ENCODE assay signal across 10 cellular contexts in genomic region chr5:156326718-156327259, GRCh38. TPM values are rescaled to one million over a fixed set of nuclear protein-coding genes. Genes with fewer than 3 reads are reported as not detected.
DNase-seq lines count a peak whose midpoint lies in the region; ATAC-seq, FAIRE-seq and TF ChIP-seq lines count a peak whose summit lies in the region.
"Had no signal": no experiment of that assay in that cellular context is flagged by ENCODE, and none has a peak within 500 bp of the region (broad histone marks: within the 10 kb centered on the region; RNA-seq: fewer than 3 reads in every experiment).

Gene SGCD, plus strand, starts transcription at chr5:156327164.

- 31% methylated on average over 16 of the region's 18 CpGs for WGBS in A549 (ENCODE audit: missing lambda C conversion rate)
- WGBS in SK-N-SH (ENCODE audit: low lambda C conversion rate) = 25% methylated on average over 17 of the region's 18 CpGs

- no peaks in the 10 kb centered on the region; the same call in 1 of the 2 replicates for H3K79me2 ChIP-seq in SK-N-SH (ENCODE audit: insufficient read depth)
- H3K79me2 ChIP-seq in neural progenitor cell (ENCODE audit: low read depth) = no peaks in the 10 kb centered on the region
- no peaks in the 10 kb centered on the region for H3K79me2 ChIP-seq in Karpas-422 (ENCODE audit: low read length)

- no peaks in the 10 kb centered on the region for H3K27me3 ChIP-seq in SK-N-SH (ENCODE audit: insufficient read depth)
- no peaks in the 10 kb centered on the region for H3K27me3 ChIP-seq in neural progenitor cell
- no peaks in the 10 kb centered on the region for H3K27me3 ChIP-seq in Karpas-422 (ENCODE audit: low read length)

- TF ChIP-seq RAD21 in A549 (conservative IDR thresholded peaks at IDR 0.05 in 1 of 2, IDR thresholded peaks at IDR 0.05 in 1 of 2) (no peak; a peak in 1 of 5 replicates), SK-N-SH (IDR thresholded peaks at IDR 0.05; ENCODE audit: low read length) (no peak)

- peak; percentile 40 to 47 for DNase-seq in A549 (ENCODE audit: low read depth in 1 of 2, low spot score in 1 of 2)
- DNase-seq in SK-N-SH = peak; percentile 46
- DNase-seq in foreskin fibroblast = peak; percentile 76 to 94
- peak; percentile 8 for DNase-seq in neural progenitor cell (ENCODE audit: low spot score)
- no peak for DNase-seq in Karpas-422
- no peak for DNase-seq in activated CD4-positive, CD25-positive, alpha-beta regulatory T cell (lab: John Stamatoyannopoulos, UW)
- no peak for DNase-seq in NCI-H128 (lab: John Stamatoyannopoulos, UW; ENCODE audit: unreplicated experiment)
- DNase-seq: naive thymus-derived CD4-positive, alpha-beta T cell had no signal

- H3K4me3 Mint-ChIP-seq in neural progenitor cell = peak within 1 kb of the TSS; percentile 24
- H3K4me3 Mint-ChIP-seq: naive thymus-derived CD4-positive, alpha-beta T cell had no signal

- peaks cover 3% of the 10 kb centered on the region for H3K27me3 Mint-ChIP-seq in neural progenitor cell (ENCODE audit: insufficient read depth, low read depth)

- no peaks in the 10 kb centered on the region for H3K9me3 ChIP-seq in A549
- no peaks in the 10 kb centered on the region for H3K9me3 ChIP-seq in SK-N-SH
- H3K9me3 ChIP-seq in neural progenitor cell (ENCODE audit: low read depth) = no peaks in the 10 kb centered on the region
- H3K9me3 ChIP-seq in Karpas-422 (ENCODE audit: low read length) = no peaks in the 10 kb centered on the region

- H4K20me1 ChIP-seq in SK-N-SH (ENCODE audit: insufficient read depth) (no peaks in the 10 kb centered on the region), neural progenitor cell (ENCODE audit: low read depth) (no peaks in the 10 kb centered on the region), Karpas-422 (ENCODE audit: insufficient read depth, low read depth, low read length) (no peaks in the 10 kb centered on the region)

- no peaks in the 10 kb centered on the region for H3K36me3 ChIP-seq in SK-N-SH (replicated peaks in 1 of 2; ENCODE audit: control insufficient read depth in 1 of 2, insufficient read depth in 2 of 2, low read length in 1 of 2)
- no peaks in the 10 kb centered on the region for H3K36me3 ChIP-seq in neural progenitor cell
- H3K36me3 ChIP-seq in Karpas-422 (ENCODE audit: insufficient read depth, low read length) = no peaks in the 10 kb centered on the region

- peak within 1 kb of the TSS; percentile 88 for H2AFZ ChIP-seq in SK-N-SH (ENCODE audit: low read depth)
- H2AFZ ChIP-seq in neural progenitor cell (replicated peaks) = peak within 1 kb of the TSS; percentile 44
- no peak within 1 kb of the TSS for H2AFZ ChIP-seq in Karpas-422 (ENCODE audit: low read length)

- H3K9me2 ChIP-seq in SK-N-SH (no peaks in the 10 kb centered on the region), Karpas-422 (replicated peaks; ENCODE audit: insufficient read depth, low read length) (no peaks in the 10 kb centered on the region)

- H3K4me2 ChIP-seq in A549 (peak within 1 kb of the TSS; percentile 76), SK-N-SH (peak within 1 kb of the TSS; percentile 74), neural progenitor cell (no peak within 1 kb of the TSS), Karpas-422 (ENCODE audit: low read depth, low read length, poor library complexity, severe bottlenecking) (no peak within 1 kb of the TSS)

- CTCF ChIA-PET in A549 (lab: Yijun Ruan, JAX) (interaction anchor here (0.6 to 1.2 kb wide), 2 partner anchors 10 to 119 kb away, joined by 3 to 4 read pairs; no protein-coding TSS in a partner anchor), SK-N-SH (lab: Yijun Ruan, JAX) (interaction anchor here (0.6 to 1.1 kb wide), 4 partner anchors 14 to 377 kb away, joined by 3 read pairs; no protein-coding TSS in a partner anchor)

- no peak for TF ChIP-seq CTCF in A549 (IDR thresholded peaks at IDR 0.05)
- peak; percentile 22; the same call in 1 of the 2 replicates for TF ChIP-seq CTCF in SK-N-SH (IDR thresholded peaks at IDR 0.05)
- TF ChIP-seq CTCF in foreskin fibroblast (IDR thresholded peaks at IDR 0.05; ENCODE audit: low read depth, low read length) = peak; percentile 22
- no peak for TF ChIP-seq CTCF in neural progenitor cell (IDR thresholded peaks at IDR 0.05)

- peak within 1 kb of the TSS; percentile 86 for H3K27ac Mint-ChIP-seq in neural progenitor cell

- H3K36me3 Mint-ChIP-seq in neural progenitor cell = no peaks in the 10 kb centered on the region
- H3K36me3 Mint-ChIP-seq: naive thymus-derived CD4-positive, alpha-beta T cell had no signal

- H3K4me3 ChIP-seq in A549 (peak within 1 kb of the TSS; percentile 38), SK-N-SH (ENCODE audit: low read depth in 2 of 2, low read length in 1 of 2) (peak within 1 kb of the TSS; percentile 43 to 49), foreskin fibroblast (ENCODE audit: low read depth in 1 of 2, low read length in 2 of 2) (peak within 1 kb of the TSS; percentile 73 to 79), neural progenitor cell (no peak within 1 kb of the TSS), Karpas-422 (ENCODE audit: low read length) (no peak within 1 kb of the TSS)

- H3K4me1 Mint-ChIP-seq in neural progenitor cell = peaks cover 52% of the 10 kb centered on the region
- H3K4me1 Mint-ChIP-seq: naive thymus-derived CD4-positive, alpha-beta T cell had no signal

- TF ChIP-seq EP300 in A549 (IDR thresholded peaks at IDR 0.05) (no peak), SK-N-SH (IDR thresholded peaks at IDR 0.05; ENCODE audit: borderline replicate concordance in 1 of 2, low read depth in 1 of 2, low read length in 1 of 2) (peak in 1 of 2 experiments; percentile 27; a peak in 1 of 4 replicates)

- no peaks in the 10 kb centered on the region for H3F3A ChIP-seq in SK-N-SH (replicated peaks; ENCODE audit: insufficient read depth)
- H3F3A ChIP-seq in neural progenitor cell (ENCODE audit: low read depth) = no peaks in the 10 kb centered on the region

- peak; percentile 18 for FAIRE-seq in A549 (lab: Jason Lieb, UNC)

- POLR2A ChIA-PET in A549 (lab: Yijun Ruan, JAX) (no interaction called here), SK-N-SH (lab: Yijun Ruan, JAX) (no interaction called here)

- no peak for TF ChIP-seq POLR2A in A549 (IDR thresholded peaks at IDR 0.05; ENCODE audit: low read length)

- H3K4me1 ChIP-seq in A549 = 0 out of 3 replicates have a peak, but pooled peaks cover 15% of the 10 kb centered on the region
- H3K4me1 ChIP-seq in SK-N-SH (ENCODE audit: control insufficient read depth in 1 of 2, insufficient read depth in 2 of 2, low read depth in 1 of 2, low read length in 1 of 2) = peaks cover 0 to 5% of the 10 kb centered on the region in 2 experiments; a peak in 1 of 4 replicates
- H3K4me1 ChIP-seq in neural progenitor cell = peaks cover 9% of the 10 kb centered on the region
- H3K4me1 ChIP-seq in Karpas-422 (ENCODE audit: low read length) = no peaks in the 10 kb centered on the region

- H3K27ac ChIP-seq in A549 = peak within 1 kb of the TSS; percentile 65 to 81
- peak within 1 kb of the TSS; percentile 63 to 64 for H3K27ac ChIP-seq in SK-N-SH (ENCODE audit: low read depth in 2 of 2, low read length in 1 of 2)
- H3K27ac ChIP-seq in neural progenitor cell = no peak within 1 kb of the TSS
- no peak within 1 kb of the TSS for H3K27ac ChIP-seq in Karpas-422 (ENCODE audit: low read length)
- H3K27ac ChIP-seq: C4-2B had no signal

- H3K9me3 Mint-ChIP-seq in neural progenitor cell = peaks cover 2% of the 10 kb centered on the region

- ATAC-seq in A549 = peak; percentile 93 to 94
- ATAC-seq in HG03196 (IDR thresholded peaks at IDR 0.05; ENCODE audit: unreplicated experiment) = no peak
- ATAC-seq: naive thymus-derived CD4-positive, alpha-beta T cell had no signal

- H3K9ac ChIP-seq in SK-N-SH = peak within 1 kb of the TSS; percentile 43; the same call in 1 of the 2 replicates
- H3K9ac ChIP-seq in neural progenitor cell = no peak within 1 kb of the TSS
- no peak within 1 kb of the TSS for H3K9ac ChIP-seq in Karpas-422 (ENCODE audit: low read length)

TF ChIP-seq in A549, 52 proteins besides CTCF, POLR2A, EP300 and RAD21 (continues in another document):
- TF ChIP-seq, protein P1, sequence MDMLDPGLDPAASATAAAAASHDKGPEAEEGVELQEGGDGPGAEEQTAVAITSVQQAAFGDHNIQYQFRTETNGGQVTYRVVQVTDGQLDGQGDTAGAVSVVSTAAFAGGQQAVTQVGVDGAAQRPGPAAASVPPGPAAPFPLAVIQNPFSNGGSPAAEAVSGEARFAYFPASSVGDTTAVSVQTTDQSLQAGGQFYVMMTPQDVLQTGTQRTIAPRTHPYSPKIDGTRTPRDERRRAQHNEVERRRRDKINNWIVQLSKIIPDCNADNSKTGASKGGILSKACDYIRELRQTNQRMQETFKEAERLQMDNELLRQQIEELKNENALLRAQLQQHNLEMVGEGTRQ (IDR thresholded peaks at IDR 0.05) = no peak
- TF ChIP-seq NPAS2 (CRISPR knock-in tag; IDR thresholded peaks at IDR 0.05; ENCODE audit: borderline replicate concordance) = no peak
- no peak for TF ChIP-seq ZFP36 (IDR thresholded peaks at IDR 0.05; ENCODE audit: borderline replicate concordance, partially characterized antibody)
- TF ChIP-seq EHMT2 (IDR thresholded peaks at IDR 0.05; ENCODE audit: low read depth) = no peak
- no peak for TF ChIP-seq MAZ (IDR thresholded peaks at IDR 0.05; ENCODE audit: borderline replicate concordance, low read depth, low read length)

TF ChIP-seq in SK-N-SH, 30 proteins besides CTCF, POLR2A, EP300 and RAD21 (continues in another document):
- no peak for TF ChIP-seq FOXM1 (IDR thresholded peaks at IDR 0.05; ENCODE audit: low read depth)
- no peak for TF ChIP-seq YY1 (IDR thresholded peaks at IDR 0.05; ENCODE audit: low read depth)
- TF ChIP-seq GATA2 (CRISPR knock-in tag; IDR thresholded peaks at IDR 0.05) = peak; percentile 16; the same call in 1 of the 2 replicates
- no peak for TF ChIP-seq ELF1 (IDR thresholded peaks at IDR 0.05)
- no peak for TF ChIP-seq RCOR1 (IDR thresholded peaks at IDR 0.05; ENCODE audit: low read length)
- TF ChIP-seq SMC3 (IDR thresholded peaks at IDR 0.05; ENCODE audit: low read depth, low read length) = no peak
- TF ChIP-seq FOSL2 (IDR thresholded peaks at IDR 0.05; ENCODE audit: borderline replicate concordance, low read depth) = no peak

RNA-seq across cellular contexts. Expression of gene SGCD, which starts in this region (rescaled TPM):
- polyA plus RNA-seq in A549 (2011; rRNA removed) (9.5 and 10.6 TPM in 2 replicates), A549 (2017; fragmentation: RNase III; extraction: RNeasy Plus Mini Kit Qiagen cat#74134 plus additional on column Dnase treatment) (7.6 to 9.0 TPM (median 7.6 TPM) in 3 replicates), SK-N-SH (2012; rRNA removed) (0.87 and 0.94 TPM in 2 replicates)
- polyA plus RNA-seq in A549 (2012; cell fraction: cytosol; rRNA removed) = 3.3 and 3.8 TPM in 2 replicates
- 2.5 and 3.3 TPM in 2 replicates for polyA plus RNA-seq in A549 (2012; cell fraction: nucleus; rRNA removed)
- polyA minus RNA-seq in A549 (2011; rRNA and poly(A)+ RNA removed) = 10.5 and 13.1 TPM in 2 replicates
- polyA plus RNA-seq in SK-N-SH (2012; cell fraction: cytosol; rRNA removed) = 0.95 and 1.2 TPM in 2 replicates
- 0.42 and 0.81 TPM in 2 replicates for polyA plus RNA-seq in SK-N-SH (2012; cell fraction: nucleus; rRNA removed)
- total RNA-seq in neural progenitor cell (ENCODE audit: low replicate concordance) = under 0.01 TPM in 1 of 2 replicates, not detected in the other
- total RNA-seq in Karpas-422 (2014; rRNA removed; shearing (Covaris generic); ENCODE audit: low replicate concordance) = not detected in 2 replicates
- polyA plus RNA-seq: naive thymus-derived CD4-positive, alpha-beta T cell had no signal

Comparison
In these comparisons a context has a peak if more than half of its experiments do, and no peak if none do; other contexts are left out.
1. Peak in DNase-seq in neural progenitor cell; RNA of the gene not detected or under 1 TPM.
2. DNase-seq: peak in A549 (2 of 2), SK-N-SH (single experiment) and foreskin fibroblast (2 of 2); none in Karpas-422 (single experiment), activated CD4-positive, CD25-positive, alpha-beta regulatory T cell (0 of 4) and NCI-H128 (single experiment).
3. H3K27ac ChIP-seq: peak in A549 (2 of 2) and SK-N-SH (2 of 2); none in neural progenitor cell (single experiment) and Karpas-422 (single experiment).
4. H3K4me2 ChIP-seq: peak in A549 (single experiment) and SK-N-SH (single experiment); none in neural progenitor cell (single experiment) and Karpas-422 (single experiment).
5. H3K4me3 ChIP-seq: peak in A549 (single experiment), SK-N-SH (2 of 2) and foreskin fibroblast (2 of 2); none in neural progenitor cell (single experiment) and Karpas-422 (single experiment).
6. CTCF ChIP-seq: peak in SK-N-SH (single experiment) and foreskin fibroblast (single experiment); none in A549 (single experiment) and neural progenitor cell (single experiment).
7. Of the 12 proteins assayed by ChIP-seq in both A549 and SK-N-SH: peak only in A549: MAX; only in SK-N-SH: CTCF; in both: none; in neither: 9; mixed calls (peak in some experiments, not most) for 1.